ENCODE assay signal across 19 cellular contexts in the genomic region with DNA sequence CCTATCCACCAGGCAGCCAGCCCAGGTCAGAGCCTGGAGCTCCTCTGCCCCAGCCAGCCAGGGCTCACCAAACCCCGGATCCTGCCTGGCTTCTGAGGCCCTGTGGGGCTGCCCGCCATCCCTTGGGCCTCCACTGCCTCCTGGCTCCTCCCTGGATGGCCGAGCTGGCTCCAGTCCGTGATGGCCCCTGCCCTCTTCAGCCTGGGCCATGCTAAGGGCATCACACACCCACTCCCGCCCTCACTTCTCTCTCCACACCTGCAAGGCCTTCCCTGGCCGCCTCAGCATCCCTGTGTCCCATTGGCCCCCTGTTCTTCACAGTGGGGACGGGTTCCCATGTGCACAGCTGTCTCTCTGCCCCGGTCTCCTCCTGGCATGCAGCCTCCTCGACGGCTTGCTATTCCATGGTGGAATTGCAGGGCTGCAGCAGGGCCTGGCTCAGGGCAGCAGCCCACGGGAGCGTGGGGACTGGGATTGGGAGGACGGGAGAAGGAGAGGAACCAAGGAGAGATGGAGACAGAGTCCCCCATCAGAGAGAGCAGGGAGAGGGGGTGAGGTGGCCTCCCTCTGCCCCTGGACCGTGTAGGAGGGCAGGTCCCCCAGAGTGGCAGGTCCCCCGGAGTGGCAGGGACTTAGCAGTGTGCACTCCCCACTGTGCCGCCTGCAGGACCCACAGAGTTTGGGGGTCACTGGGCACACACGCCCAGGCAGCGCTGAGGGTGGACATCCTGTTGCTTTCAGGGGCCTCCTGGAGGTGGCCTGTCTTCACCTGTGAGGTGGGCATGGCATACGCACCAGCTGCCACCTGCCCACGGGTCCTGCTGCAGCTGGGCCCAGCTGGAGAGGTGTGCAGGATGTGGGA. TPM values are rescaled to one million over a fixed set of nuclear protein-coding genes. Genes with fewer than 3 reads are reported as not detected.
DNase-seq lines count a peak whose midpoint lies in the region; ATAC-seq and TF ChIP-seq lines count a peak whose summit lies in the region.
"Had no signal": no experiment of that assay in that cellular context is flagged by ENCODE, and none has a peak within 500 bp of the region (broad histone marks: within the 10 kb centered on the region; RNA-seq: fewer than 3 reads in every experiment).

No MANE protein-coding gene starts in this region.

- H3K36me3 ChIP-seq in right lobe of liver = no peaks in the 10 kb centered on the region
- H3K36me3 ChIP-seq: esophagus muscularis mucosa had no signal

- H3K9me3 Mint-ChIP-seq in stimulated activated memory B cell treated with anti-CD40 and anti-IgM and Interleukin-4, amounts not matched to agents 10 μg/mL and 1 μg/mL and 100 μg/mL, for 72 hours = peaks cover 4% of the 10 kb centered on the region

- no peak overlapping the region for H3K4me3 Mint-ChIP-seq in T-helper 17 cell
- no peak overlapping the region for H3K4me3 Mint-ChIP-seq in stimulated activated memory B cell treated with anti-CD40 and anti-IgM and Interleukin-4, amounts not matched to agents 10 μg/mL and 1 μg/mL and 100 μg/mL, for 72 hours

- H3K36me3 Mint-ChIP-seq in T-helper 17 cell (ENCODE audit: low read depth) = no peaks in the 10 kb centered on the region
- no peaks in the 10 kb centered on the region for H3K36me3 Mint-ChIP-seq in stimulated activated memory B cell treated with anti-CD40 and anti-IgM and Interleukin-4, amounts not matched to agents 10 μg/mL and 1 μg/mL and 100 μg/mL, for 72 hours

- DNase-seq in activated effector memory CD4-positive, alpha-beta T cell treated with anti-CD3 and anti-CD28 coated beads, Interleukin-2, amount 50 U/mL, for 16 hours = peak; percentile 51
- no peak for DNase-seq in activated effector memory CD4-positive, alpha-beta T cell treated with Interleukin-2 at 50 U/mL for 16 hours
- DNase-seq in T-helper 17 cell = peak in 1 of 3 donors; percentile 6
- peak in 2 of 3 donors; percentile 28 to 56 for DNase-seq in right lobe of liver
- DNase-seq in GM19240 (ENCODE audit: insufficient read length, low spot score) = no peak
- DNase-seq in HCEC 1CT = no peak
- DNase-seq in NCI-H2081 treated with DMSO at 0.1 percent for 48 hours (lab: John Stamatoyannopoulos, UW) = no peak
- DNase-seq: GF-D8; NCI-H1930; occipital lobe; SIG-M5; stimulated activated naive CD4-positive, alpha-beta T cell treated with Interleukin-2 at 50 U/mL for 16 hours had no signal

- no peaks in the 10 kb centered on the region for H3K27me3 ChIP-seq in right lobe of liver

- H3K4me3 ChIP-seq in right lobe of liver = no peak overlapping the region
- H3K4me3 ChIP-seq: dorsolateral prefrontal cortex, esophagus muscularis mucosa, skin epidermis had no signal

- 40% methylated on average over 1 of the region's 20 CpGs for WGBS in right lobe of liver (ENCODE audit: insufficient coverage, low coverage, low lambda C conversion rate, missing lambda C conversion rate)

- intact Hi-C loops in right lobe of liver (cut with DNase I) = no loop called here

- TF ChIP-seq CTCF in right lobe of liver (IDR thresholded peaks at IDR 0.05) = no peak

- H3K9me3 ChIP-seq in T-helper 17 cell (ENCODE audit: control insufficient read depth, low read length, poor library complexity, severe bottlenecking) (no peaks in the 10 kb centered on the region), right lobe of liver (no peaks in the 10 kb centered on the region)
- H3K9me3 ChIP-seq: Caco-2, esophagus muscularis mucosa had no signal

- H3K27ac ChIP-seq in right lobe of liver = peak overlapping the region; percentile 49 to 89 (median 74)
- H3K27ac ChIP-seq: dorsolateral prefrontal cortex, esophagus muscularis mucosa, skin epidermis had no signal

- ATAC-seq in T-helper 17 cell = no peak
- ATAC-seq in right lobe of liver = peak in 2 of 4 donors; percentile 1 to 5
- ATAC-seq in stimulated activated memory B cell treated with anti-CD40 and anti-IgM and Interleukin-4, amounts not matched to agents 10 μg/mL and 1 μg/mL and 100 μg/mL, for 72 hours = peak; percentile 40

- H3K4me1 Mint-ChIP-seq in T-helper 17 cell = peaks cover 27% of the 10 kb centered on the region
- H3K4me1 Mint-ChIP-seq in stimulated activated memory B cell treated with anti-CD40 and anti-IgM and Interleukin-4, amounts not matched to agents 10 μg/mL and 1 μg/mL and 100 μg/mL, for 72 hours = peaks cover 32% of the 10 kb centered on the region

- TF ChIP-seq POLR2A in right lobe of liver (IDR thresholded peaks at IDR 0.05) = no peak

- peak overlapping the region; percentile 81 for H3K27ac Mint-ChIP-seq in T-helper 17 cell
- H3K27ac Mint-ChIP-seq in stimulated activated memory B cell treated with anti-CD40 and anti-IgM and Interleukin-4, amounts not matched to agents 10 μg/mL and 1 μg/mL and 100 μg/mL, for 72 hours = no peak overlapping the region

- H3K27me3 Mint-ChIP-seq in T-helper 17 cell = peaks cover 10% of the 10 kb centered on the region
- H3K27me3 Mint-ChIP-seq in stimulated activated memory B cell treated with anti-CD40 and anti-IgM and Interleukin-4, amounts not matched to agents 10 μg/mL and 1 μg/mL and 100 μg/mL, for 72 hours = peaks cover 72% of the 10 kb centered on the region

- peaks cover 0 to 54% (median 34%) of the 10 kb centered on the region in 4 donors for H3K4me1 ChIP-seq in right lobe of liver
- H3K4me1 ChIP-seq: Caco-2 had no signal

RNA-seq across cellular contexts. Expression of a gene that starts 16.7 kb away (rescaled TPM):
- total RNA-seq in T-helper 17 cell = 10 to 100 TPM; 66.4 to 90.1 TPM
- 10 to 100 TPM in 4 of 6 experiments, not detected in 2; 17.4 to 91.1 (median 42.6) TPM for total RNA-seq in right lobe of liver
- total RNA-seq: H4, NCI-H460, occipital lobe had no signal

RNA-seq across cellular contexts. Expression of a gene that starts 45.1 kb away (rescaled TPM):
- total RNA-seq in T-helper 17 cell (10 to 100 TPM; 18.3 to 18.4 TPM), right lobe of liver (10 to 100 TPM; 16.6 to 24.0 (median 19.9) TPM)

Comparison
In these comparisons a context has a peak if more than half of its experiments do, and no peak if none do; other contexts are left out.
1. DNase-seq: peak in activated effector memory CD4-positive, alpha-beta T cell treated with anti-CD3 and anti-CD28 coated beads, Interleukin-2, amount 50 U/mL, for 16 hours (single experiment) and right lobe of liver (2 of 3); none in activated effector memory CD4-positive, alpha-beta T cell treated with Interleukin-2 at 50 U/mL for 16 hours (single experiment), GM19240 (single experiment), HCEC 1CT (single experiment) and NCI-H2081 treated with DMSO at 0.1 percent for 48 hours (single experiment).